ENCODE assay signal across 3 cellular contexts in the genomic region with DNA sequence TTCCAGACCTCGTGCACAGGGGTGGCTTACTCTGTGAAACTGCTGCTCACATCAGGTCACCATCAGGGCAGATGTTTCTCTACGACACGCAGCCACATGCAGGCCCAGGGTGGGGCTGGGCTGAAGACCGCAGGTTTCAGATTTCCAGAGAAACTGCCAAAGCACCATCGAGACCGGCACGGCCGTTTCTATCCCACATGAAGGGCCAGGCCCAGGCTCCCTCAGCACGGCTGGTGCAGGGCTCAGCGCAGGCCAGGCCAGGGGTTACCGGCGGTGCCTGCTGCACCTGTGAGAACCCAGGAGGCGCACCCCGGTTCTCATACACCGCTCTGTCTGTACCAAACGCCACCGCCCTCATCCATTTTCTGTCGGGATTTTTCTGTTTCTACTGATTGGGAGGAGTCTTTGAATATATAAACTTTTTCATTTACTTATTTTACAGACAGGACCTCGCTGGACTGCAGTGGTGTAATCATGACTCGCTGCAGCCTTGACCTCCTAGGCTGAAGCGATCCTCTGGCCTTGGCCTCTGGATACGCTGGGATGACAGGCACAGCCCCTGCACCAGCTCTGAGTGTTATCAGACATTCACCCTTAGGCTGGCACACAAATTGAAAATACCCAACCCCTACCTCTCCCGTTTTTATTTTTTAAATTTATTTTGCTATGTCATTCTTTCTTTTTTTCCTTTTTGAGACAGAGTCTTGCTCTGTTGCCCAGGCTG.
TF ChIP-seq lines count a peak whose summit lies in the region.

No MANE protein-coding gene starts in this region.

TF ChIP-seq in GM23338, 12 proteins besides CTCF, POLR2A, EP300 and RAD21 (continues in another document):
- TF ChIP-seq ZNF114 (CRISPR knock-in tag; IDR thresholded peaks at IDR 0.05): no peak
- TF ChIP-seq EZH2 (IDR thresholded peaks at IDR 0.05; ENCODE audit: low read depth, unreplicated experiment): no peak
- no peak for TF ChIP-seq ETS1 (IDR thresholded peaks at IDR 0.05)
- TF ChIP-seq POLR2AphosphoS5 (IDR thresholded peaks at IDR 0.05; ENCODE audit: low read depth): no peak
- no peak for TF ChIP-seq JUNB (IDR thresholded peaks at IDR 0.05; ENCODE audit: unreplicated experiment)

TF ChIP-seq in endothelial cell of umbilical vein, 7 proteins besides CTCF, POLR2A, EP300 and RAD21:
- TF ChIP-seq EZH2 (IDR thresholded peaks at IDR 0.05; ENCODE audit: borderline replicate concordance, low read depth, low read length, severe bottlenecking) (no peak), MYC (IDR thresholded peaks at IDR 0.05; ENCODE audit: low read depth, low read length) (no peak), POLR2AphosphoS5 (IDR thresholded peaks at IDR 0.05; ENCODE audit: insufficient read depth, low read depth, low read length) (no peak)
- TF ChIP-seq, protein P1, sequence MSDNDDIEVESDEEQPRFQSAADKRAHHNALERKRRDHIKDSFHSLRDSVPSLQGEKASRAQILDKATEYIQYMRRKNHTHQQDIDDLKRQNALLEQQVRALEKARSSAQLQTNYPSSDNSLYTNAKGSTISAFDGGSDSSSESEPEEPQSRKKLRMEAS (IDR thresholded peaks at IDR 0.05; ENCODE audit: insufficient read depth, insufficient read length): no peak

TF ChIP-seq in liver, 16 proteins besides CTCF, POLR2A, EP300 and RAD21:
- no peak for TF ChIP-seq REST (IDR thresholded peaks at IDR 0.05)
- TF ChIP-seq GABPA (IDR thresholded peaks at IDR 0.05 in 1 of 2, conservative IDR thresholded peaks at IDR 0.05 in 1 of 2): no peak
- TF ChIP-seq FOXA1 (IDR thresholded peaks at IDR 0.05): no peak
- TF ChIP-seq SP1 (IDR thresholded peaks at IDR 0.05): no peak
- TF ChIP-seq TAF1 (conservative IDR thresholded peaks at IDR 0.05): no peak
- peak; percentile 9 for TF ChIP-seq NR2F2 (IDR thresholded peaks at IDR 0.05)
- no peak for TF ChIP-seq HNF4G (IDR thresholded peaks at IDR 0.05)
- no peak for TF ChIP-seq ZBTB33 (IDR thresholded peaks at IDR 0.05)
